15 cellular contexts compared by ENCODE assay signal in genomic region chr2:218853766-218854165, GRCh38. TPM values are rescaled to one million over a fixed set of nuclear protein-coding genes. Genes with fewer than 3 reads are reported as not detected.
DNase-seq lines count a peak whose midpoint lies in the region; ATAC-seq, FAIRE-seq and TF ChIP-seq lines count a peak whose summit lies in the region.
"Had no signal": no experiment of that assay in that cellular context is flagged by ENCODE, and none has a peak within 500 bp of the region (broad histone marks: within the 10 kb centered on the region; RNA-seq: fewer than 3 reads in every experiment).

No MANE protein-coding gene starts in this region.

- TF ChIP-seq POLR2A in breast epithelium (IDR thresholded peaks at IDR 0.05), result no peak

- BruUV-seq in MCF 10A (replicated peaks; lab: Mats Ljungman, UMichigan), result no TSS peak

- POLR2A ChIA-PET in MCF 10A (lab: Yijun Ruan, JAX), result interaction anchor here (0.7 to 0.8 kb wide), 3 partner anchors 41 to 771 kb away, joined by 3 to 4 read pairs (median 3); no protein-coding TSS in a partner anchor

- CTCF ChIA-PET in MCF 10A (lab: Yijun Ruan, JAX), result interaction anchor here (0.7 to 6.6 kb wide), 6 partner anchors 10 to 127 kb away, joined by 3 to 61 read pairs (median 4); no protein-coding TSS in a partner anchor

- peak; percentile 86 for FAIRE-seq in RCC 7860 (lab: Jason Lieb, UNC)
- FAIRE-seq: frontal cortex, HTR-8/SVneo had no signal

- TF ChIP-seq CTCF in MCF 10A (IDR thresholded peaks at IDR 0.05; ENCODE audit: unreplicated experiment), result no peak
- no peak for TF ChIP-seq CTCF in breast epithelium (IDR thresholded peaks at IDR 0.05)
- TF ChIP-seq CTCF in fibroblast of villous mesenchyme (IDR thresholded peaks at IDR 0.05; ENCODE audit: insufficient read depth, low read depth, low read length), result no peak
- no peak for TF ChIP-seq CTCF in glutamatergic neuron (IDR thresholded peaks at IDR 0.05; ENCODE audit: partially characterized antibody, unreplicated experiment)

- 64 to 66% methylated on average over 5 of the region's 5 CpGs for WGBS in aorta, 2 donors

- H3K27ac ChIP-seq in breast epithelium (no peak overlapping the region), aorta (ENCODE audit: low read depth in 1 of 2, low read length in 2 of 2) (no peak overlapping the region)
- H3K27ac ChIP-seq: thyroid gland had no signal

- no peaks in the 10 kb centered on the region for H3K4me1 ChIP-seq in breast epithelium
- H3K4me1 ChIP-seq in aorta (ENCODE audit: control insufficient read depth in 1 of 2, insufficient read depth in 2 of 2, low read length in 2 of 2), result no peaks in the 10 kb centered on the region
- H3K4me1 ChIP-seq: thyroid gland had no signal

- H3K27me3 ChIP-seq in breast epithelium (peaks cover 0 to 3% of the 10 kb centered on the region in 2 donors), aorta (ENCODE audit: control insufficient read depth in 1 of 2, insufficient read depth in 2 of 2, low read length in 1 of 2) (no peaks in the 10 kb centered on the region)

- peak; percentile 40 for ATAC-seq in aorta (ENCODE audit: low FRiP score)
- ATAC-seq in HG02588 (IDR thresholded peaks at IDR 0.05; ENCODE audit: unreplicated experiment), result no peak

- H3K4me3 ChIP-seq in breast epithelium (no peak overlapping the region), fibroblast of villous mesenchyme (ENCODE audit: low read depth, low read length) (no peak overlapping the region), aorta (ENCODE audit: low read length in 2 of 2) (no peak overlapping the region)
- H3K4me3 ChIP-seq: thyroid gland had no signal

- H3K27ac Mint-ChIP-seq in MCF 10A (ENCODE audit: low read depth, unreplicated experiment) (no peak overlapping the region), glutamatergic neuron (ENCODE audit: unreplicated experiment) (no peak overlapping the region)

- H3K9me3 ChIP-seq in breast epithelium, result no peaks in the 10 kb centered on the region
- H3K9me3 ChIP-seq in aorta (ENCODE audit: control insufficient read depth, low read length), result no peaks in the 10 kb centered on the region
- H3K9me3 ChIP-seq: thyroid gland had no signal

- peak; percentile 89 for DNase-seq in MCF 10A (ENCODE audit: unreplicated experiment)
- no peak for DNase-seq in breast epithelium (ENCODE audit: low spot score in 2 of 2)
- DNase-seq in RCC 7860 (ENCODE audit: low spot score), result peak; percentile 85
- DNase-seq in fibroblast of villous mesenchyme (ENCODE audit: low read depth), result peak; percentile 31
- DNase-seq in aorta, result peak in 1 of 2 donors; percentile 31
- no peak for DNase-seq in glutamatergic neuron
- no peak for DNase-seq in pons (ENCODE audit: low spot score)
- DNase-seq: NCI-H510A, T-helper 1 cell, thyroid gland had no signal

- H3K27me3 Mint-ChIP-seq in MCF 10A (ENCODE audit: insufficient read depth, unreplicated experiment) (peaks cover 12% of the 10 kb centered on the region), glutamatergic neuron (ENCODE audit: unreplicated experiment) (peaks cover 26% of the 10 kb centered on the region)

- H3K4me1 Mint-ChIP-seq in MCF 10A (ENCODE audit: insufficient read depth, unreplicated experiment) (peaks cover 27% of the 10 kb centered on the region), glutamatergic neuron (ENCODE audit: low read depth, unreplicated experiment) (peaks cover 13% of the 10 kb centered on the region)

- H3K9me3 Mint-ChIP-seq in MCF 10A (ENCODE audit: unreplicated experiment), result no peaks in the 10 kb centered on the region
- H3K9me3 Mint-ChIP-seq in glutamatergic neuron (ENCODE audit: unreplicated experiment), result peaks cover 2% of the 10 kb centered on the region

- H3K36me3 ChIP-seq in breast epithelium, result no peaks in the 10 kb centered on the region
- no peaks in the 10 kb centered on the region for H3K36me3 ChIP-seq in aorta (ENCODE audit: control insufficient read depth in 1 of 2, insufficient read depth in 2 of 2, low read length in 1 of 2)
- H3K36me3 ChIP-seq: thyroid gland had no signal

- intact Hi-C loops in MCF 10A (cut with micrococcal nuclease), result loop anchor here (1.0 to 5.0 kb wide), 3 partner anchors 45 to 265 kb away; no protein-coding TSS in a partner anchor
- intact Hi-C loops in breast epithelium (cut with DNase I; ENCODE audit: low total_unique reads), result loop anchor here (10.0 kb wide), 1 partner anchor 149 kb away; no protein-coding TSS in a partner anchor
- intact Hi-C loops in aorta (cut with DNase I), result no loop called here

- H3K36me3 Mint-ChIP-seq in MCF 10A (ENCODE audit: insufficient read depth, unreplicated experiment) (peaks cover 7% of the 10 kb centered on the region), glutamatergic neuron (ENCODE audit: unreplicated experiment) (no peaks in the 10 kb centered on the region)

- H3K4me3 Mint-ChIP-seq in MCF 10A (ENCODE audit: unreplicated experiment), result no peak overlapping the region
- no peak overlapping the region for H3K4me3 Mint-ChIP-seq in glutamatergic neuron (ENCODE audit: unreplicated experiment)

RNA-seq across cellular contexts. Expression of gene WNT6, which starts 5.8 kb away (rescaled TPM):
- total RNA-seq in MCF 10A (2022), result not detected in 2 replicates
- total RNA-seq in breast epithelium, result 1 to 10 TPM in 2 of 3 donors, under 1 TPM in 1; 0.48 to 3.3 (median 1.3) TPM
- not detected in 2 replicates for total RNA-seq in fibroblast of villous mesenchyme
- 1 to 10 TPM in 1 of 2 donors, under 1 TPM in 1; 0.88 to 2.1 TPM for total RNA-seq in aorta
- polyA plus RNA-seq in aorta, result not detected
- total RNA-seq in glutamatergic neuron (ENCODE audit: unreplicated experiment), result 0.66 TPM
- total RNA-seq: frontal cortex, lung microvascular endothelial cell had no signal

RNA-seq across cellular contexts. Expression of gene PRKAG3, which starts 22.2 kb away (rescaled TPM):
- total RNA-seq in MCF 10A (2022) (not detected in 2 replicates), breast epithelium (not detected), fibroblast of villous mesenchyme (not detected in 2 replicates), aorta (1 to 10 TPM in 1 of 2 donors, under 1 TPM in 1; 0.19 to 1.0 TPM), glutamatergic neuron (ENCODE audit: unreplicated experiment) (not detected)
- under 1 TPM; 0.13 to 0.20 TPM for polyA plus RNA-seq in aorta
- total RNA-seq: frontal cortex, lung microvascular endothelial cell, thyroid gland had no signal

RNA-seq across cellular contexts. Expression of gene WNT10A, which starts 26.9 kb away (rescaled TPM):
- 0.44 TPM in 1 of 2 replicates, not detected in the other for total RNA-seq in MCF 10A (2022)
- 1 to 10 TPM in 1 of 3 donors, under 1 TPM in 1, not detected in 1; 0.88 to 2.9 TPM for total RNA-seq in breast epithelium
- total RNA-seq in fibroblast of villous mesenchyme, result not detected in 2 replicates
- total RNA-seq in aorta, result not detected
- polyA plus RNA-seq in aorta, result not detected
- total RNA-seq in glutamatergic neuron (ENCODE audit: unreplicated experiment), result 0.17 TPM
- total RNA-seq: cardiac septum, frontal cortex, lung microvascular endothelial cell had no signal

Comparison
In these comparisons a context has a peak if more than half of its experiments do, and no peak if none do; other contexts are left out.
1. DNase-seq: peak in MCF 10A (single experiment), RCC 7860 (single experiment) and fibroblast of villous mesenchyme (single experiment); none in breast epithelium (0 of 2), glutamatergic neuron (single experiment) and pons (single experiment).
2. intact Hi-C loops: an anchor here in MCF 10A (1.0 to 5.0 kb wide) and breast epithelium (10.0 kb wide); none called in aorta.